9 cellular contexts compared by ENCODE assay signal in the genomic region with DNA sequence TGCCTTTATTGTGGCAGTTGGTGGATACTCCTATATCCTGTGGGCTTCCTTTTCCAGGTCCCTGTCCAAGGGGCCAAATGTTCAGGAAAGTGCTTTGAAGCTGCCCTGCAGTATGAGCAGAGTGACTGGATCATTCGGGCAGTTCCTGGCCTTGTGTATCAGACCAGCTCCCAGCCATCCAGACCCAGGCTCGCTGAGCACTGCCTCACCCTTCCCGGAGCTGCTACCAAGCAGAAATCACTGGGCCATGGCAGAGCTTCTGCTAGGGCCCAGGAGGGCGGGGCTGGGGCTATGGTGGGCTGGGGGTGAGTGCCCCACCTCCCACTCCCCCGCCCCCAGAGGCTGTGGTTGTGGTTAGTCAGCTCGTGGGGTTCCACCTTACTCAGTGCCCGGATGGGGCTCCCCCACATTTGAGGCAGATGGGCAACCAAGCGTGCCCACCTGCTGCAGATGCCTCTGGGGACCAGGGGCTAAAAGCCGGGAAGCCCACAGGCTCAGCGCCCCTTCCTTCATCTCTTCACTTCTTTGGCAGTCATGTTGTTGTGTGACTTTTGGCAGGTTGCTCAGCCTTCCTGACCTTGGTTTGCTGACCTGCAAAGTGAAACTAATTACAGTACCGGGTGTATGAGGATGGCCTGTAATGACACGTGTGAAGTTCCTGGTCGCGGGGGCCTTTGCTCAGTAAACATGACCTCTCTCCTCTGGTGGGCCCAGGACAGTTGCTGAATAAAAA. TPM values are rescaled to one million over a fixed set of nuclear protein-coding genes. Genes with fewer than 3 reads are reported as not detected.
DNase-seq lines count a peak whose midpoint lies in the region; ATAC-seq and TF ChIP-seq lines count a peak whose summit lies in the region.
"Had no signal": no experiment of that assay in that cellular context is flagged by ENCODE, and none has a peak within 500 bp of the region (broad histone marks: within the 10 kb centered on the region; RNA-seq: fewer than 3 reads in every experiment).

No MANE protein-coding gene starts in this region.

- no peak for TF ChIP-seq CTCF in A673 (conservative IDR thresholded peaks at IDR 0.05; ENCODE audit: low read depth, low read length)

- H3K4me3 Mint-ChIP-seq in activated T-helper 17 cell treated with anti-CD3 and anti-CD28 coated beads, Interleukin-2, amount 50 U/mL, for 72 hours = peak overlapping the region; percentile 55

- peaks cover 5% of the 10 kb centered on the region for H3K36me3 Mint-ChIP-seq in activated T-helper 17 cell treated with anti-CD3 and anti-CD28 coated beads, Interleukin-2, amount 50 U/mL, for 72 hours (ENCODE audit: low read depth)

- H3K27me3 ChIP-seq in A673 (replicated peaks; ENCODE audit: insufficient read depth, low read depth, low read length, poor library complexity) = peaks cover 8% of the 10 kb centered on the region

- peak; percentile 56 for ATAC-seq in GM19438 (IDR thresholded peaks at IDR 0.05; ENCODE audit: low read depth, unreplicated experiment)
- ATAC-seq in HG03442 (IDR thresholded peaks at IDR 0.05; ENCODE audit: unreplicated experiment) = peak; percentile 51
- ATAC-seq in activated T-helper 17 cell treated with anti-CD3 and anti-CD28 coated beads, Interleukin-2, amount 50 U/mL, for 72 hours (replicated peaks) = peak; percentile 67
- peak; percentile 10 for ATAC-seq in sciatic nerve

- CTCF ChIA-PET in A673 (lab: Charles Lee) = no interaction called here

- no peaks in the 10 kb centered on the region for H3K36me3 ChIP-seq in A673 (ENCODE audit: insufficient read depth, low read length, poor library complexity, severe bottlenecking)
- H3K36me3 ChIP-seq: pancreas had no signal

- DNase-seq in CD1c-positive myeloid dendritic cell (ENCODE audit: extremely low spot score) (peak; percentile 27), sciatic nerve (ENCODE audit: low spot score) (peak; percentile 60), A673 (ENCODE audit: low spot score) (no peak), NCI-H1694 (lab: John Stamatoyannopoulos, UW) (no peak), EL (no peak)
- DNase-seq: pancreas had no signal

- peaks cover 11% of the 10 kb centered on the region for H3K4me1 Mint-ChIP-seq in activated T-helper 17 cell treated with anti-CD3 and anti-CD28 coated beads, Interleukin-2, amount 50 U/mL, for 72 hours

- peak overlapping the region; percentile 37 for H3K27ac Mint-ChIP-seq in activated T-helper 17 cell treated with anti-CD3 and anti-CD28 coated beads, Interleukin-2, amount 50 U/mL, for 72 hours

- H3K27me3 Mint-ChIP-seq in activated T-helper 17 cell treated with anti-CD3 and anti-CD28 coated beads, Interleukin-2, amount 50 U/mL, for 72 hours = peaks cover 10% of the 10 kb centered on the region

- H3K4me1 ChIP-seq in A673 (ENCODE audit: insufficient read depth, low read length, poor library complexity, severe bottlenecking) = no peaks in the 10 kb centered on the region
- H3K4me1 ChIP-seq: pancreas had no signal

- intact Hi-C loops in sciatic nerve (cut with DNase I) = loop anchor here (10.0 kb wide), 1 partner anchor 118 kb away; no protein-coding TSS in a partner anchor
- intact Hi-C loops in A673 (cut with micrococcal nuclease; ENCODE audit: unreplicated experiment) = no loop called here

- no TSS peak for BruUV-seq in A673 (replicated peaks; lab: Mats Ljungman, UMichigan)

- no peaks in the 10 kb centered on the region for H3K9me3 Mint-ChIP-seq in activated T-helper 17 cell treated with anti-CD3 and anti-CD28 coated beads, Interleukin-2, amount 50 U/mL, for 72 hours

- H3K9me3 ChIP-seq in A673 (ENCODE audit: low read depth, low read length, poor library complexity, severe bottlenecking) = no peaks in the 10 kb centered on the region
- H3K9me3 ChIP-seq: pancreas had no signal

- H3K27ac ChIP-seq in A673 (ENCODE audit: low read depth, low read length, poor library complexity, severe bottlenecking) = no peak overlapping the region
- H3K27ac ChIP-seq: pancreas had no signal

- H3K4me3 ChIP-seq in A673 (ENCODE audit: low read depth, low read length, poor library complexity, severe bottlenecking) = no peak overlapping the region
- H3K4me3 ChIP-seq: pancreas had no signal

- POLR2A ChIA-PET in A673 (lab: Charles Lee; ENCODE audit: low non-redundant PET) = no interaction called here

RNA-seq across cellular contexts. Expression of gene LRRC32, which starts 2.0 kb away (rescaled TPM):
- total RNA-seq in activated T-helper 17 cell treated with anti-CD3 and anti-CD28 coated beads, Interleukin-2, amount 50 U/mL, for 72 hours = 1 to 10 TPM; 4.5 to 5.6 TPM
- 192 TPM for total RNA-seq in sciatic nerve
- total RNA-seq in A673 (2021) = not detected in 2 replicates

Comparison
In these comparisons a context has a peak if more than half of its experiments do, and no peak if none do; other contexts are left out.
1. DNase-seq: peak in CD1c-positive myeloid dendritic cell (single experiment) and sciatic nerve (single experiment); none in A673 (single experiment), NCI-H1694 (single experiment) and EL (single experiment).
2. ATAC-seq: peak in every context shown above with its lines; median percentile 67 in activated T-helper 17 cell treated with anti-CD3 and anti-CD28 coated beads, Interleukin-2, amount 50 U/mL, for 72 hours; 56 in GM19438; 51 in HG03442; 10 in sciatic nerve.
3. RNA of gene LRRC32, which starts 2.0 kb away (total RNA-seq): 192 TPM in sciatic nerve (single experiment); 4.5 to 5.6 TPM in activated T-helper 17 cell treated with anti-CD3 and anti-CD28 coated beads, Interleukin-2, amount 50 U/mL, for 72 hours and not detected in A673; every median in the first group is over 10 times any median in the second.